ENCODE assay signal across 8 cellular contexts in genomic region chr2:149329470-149330126, GRCh38. TPM values are rescaled to one million over a fixed set of nuclear protein-coding genes. Genes with fewer than 3 reads are reported as not detected.
A peak's percentile ranks its signal among the peaks of the same experiment; 100 is the strongest.
DNase-seq lines count a peak whose midpoint lies in the region; ATAC-seq and TF ChIP-seq lines count a peak whose summit lies in the region.

No MANE protein-coding gene starts in this region.

- no peaks in the 10 kb centered on the region for H3K9me3 ChIP-seq in mucosa of descending colon

- H3K36me3 ChIP-seq in mucosa of descending colon (ENCODE audit: low read depth) = no peaks in the 10 kb centered on the region

- intact Hi-C loops in mucosa of descending colon (cut with DNase I, micrococcal nuclease) = no loop called here

- TF ChIP-seq CTCF in epithelial cell of esophagus (IDR thresholded peaks at IDR 0.05; ENCODE audit: insufficient read depth, low read depth, low read length, missing control alignments) = no peak
- no peak for TF ChIP-seq CTCF in mucosa of descending colon (IDR thresholded peaks at IDR 0.05)

- peak; percentile 32 for DNase-seq in GM04504 (ENCODE audit: low read depth)
- DNase-seq in HK-2 (ENCODE audit: unreplicated experiment) = peak; percentile 74
- DNase-seq in RPMI7951 (ENCODE audit: low read depth) = peak; percentile 78
- DNase-seq in epithelial cell of esophagus (ENCODE audit: low read depth) = peak; percentile 81
- DNase-seq in mucosa of descending colon = peak; percentile 75 to 77 (median 76)
- DNase-seq in T-helper 1 cell = no peak

- H3K4me3 ChIP-seq in epithelial cell of esophagus (ENCODE audit: low read length) = peak overlapping the region; percentile 63
- H3K4me3 ChIP-seq in mucosa of descending colon = peak overlapping the region; percentile 30

- peak; percentile 80 for ATAC-seq in mucosa of descending colon
- ATAC-seq in GM18498 (IDR thresholded peaks at IDR 0.05; ENCODE audit: unreplicated experiment) = no peak
- ATAC-seq in HG03039 (IDR thresholded peaks at IDR 0.05; ENCODE audit: unreplicated experiment) = no peak

- no peaks in the 10 kb centered on the region for H3K4me1 ChIP-seq in mucosa of descending colon (ENCODE audit: low read depth)

RNA-seq across cellular contexts. Expression of gene LYPD6, which starts 0.8 kb away (rescaled TPM):
- 16.1 and 19.5 TPM in 2 replicates for total RNA-seq in RPMI7951 (2014; rRNA removed; shearing (Covaris generic))
- total RNA-seq in mucosa of descending colon = 1 to 10 TPM; 2.0 to 2.4 (median 2.2) TPM

Comparison
In these comparisons a context has a peak if more than half of its experiments do, and no peak if none do; other contexts are left out.
1. DNase-seq: peak in GM04504 (single experiment), HK-2 (single experiment), RPMI7951 (single experiment), epithelial cell of esophagus (single experiment) and mucosa of descending colon (3 of 3); none in T-helper 1 cell (0 of 5).